In the genomic region with DNA sequence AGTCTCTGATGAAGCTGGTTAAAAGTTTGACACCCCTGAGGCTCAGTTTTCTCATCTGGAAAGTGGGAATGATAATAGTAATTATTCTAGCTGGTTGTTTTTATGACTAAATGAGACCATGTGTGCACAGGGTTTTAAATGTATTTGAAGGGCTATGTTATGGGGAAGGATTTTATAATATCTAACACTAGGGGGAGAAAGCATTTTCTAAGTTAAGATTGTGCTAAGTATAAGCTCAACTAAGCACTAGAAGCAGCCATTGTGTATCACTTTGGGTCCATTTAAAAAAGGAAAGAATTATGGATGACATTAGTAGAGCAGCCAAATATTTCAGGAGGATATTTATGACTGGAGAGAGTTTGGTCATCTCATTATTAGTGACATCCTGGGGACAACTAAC, we compare ENCODE assay signal across 17 cellular contexts. TPM values are rescaled to one million over a fixed set of nuclear protein-coding genes. Genes with fewer than 3 reads are reported as not detected.
DNase-seq lines count a peak whose midpoint lies in the region; ATAC-seq, FAIRE-seq and TF ChIP-seq lines count a peak whose summit lies in the region.
"Had no signal": no experiment of that assay in that cellular context is flagged by ENCODE, and none has a peak within 500 bp of the region (broad histone marks: within the 10 kb centered on the region; RNA-seq: fewer than 3 reads in every experiment).

No MANE protein-coding gene starts in this region.

- H3K9me3 ChIP-seq in astrocyte (ENCODE audit: insufficient read depth, low read depth, low read length) (no peaks in the 10 kb centered on the region), neural progenitor cell (ENCODE audit: low read depth) (no peaks in the 10 kb centered on the region)

- no peak for ATAC-seq in GM21423 (IDR thresholded peaks at IDR 0.05; ENCODE audit: unreplicated experiment)
- ATAC-seq: sciatic nerve, WTC11 had no signal

- no peaks in the 10 kb centered on the region for H3K36me3 Mint-ChIP-seq in astrocyte (ENCODE audit: low read depth, unreplicated experiment)
- H3K36me3 Mint-ChIP-seq in neural progenitor cell, result peaks cover 2% of the 10 kb centered on the region

- H3K9me3 Mint-ChIP-seq in astrocyte (ENCODE audit: unreplicated experiment), result peaks cover 1% of the 10 kb centered on the region
- peaks cover 14% of the 10 kb centered on the region for H3K9me3 Mint-ChIP-seq in neural progenitor cell

- DNase-seq in DMS 273 (lab: John Stamatoyannopoulos, UW; ENCODE audit: unreplicated experiment) (peak; percentile 18), DMS 273 treated with DMSO at 0.1 percent for 48 hours (lab: John Stamatoyannopoulos, UW) (no peak), HFF-Myc (ENCODE audit: extremely low read depth, low read depth) (no peak), astrocyte (ENCODE audit: low read depth) (no peak), neural progenitor cell (ENCODE audit: low spot score) (no peak), NCI-H1105 (lab: John Stamatoyannopoulos, UW) (no peak)
- no peak for DNase-seq in effector CD8-positive, alpha-beta T cell (lab: John Stamatoyannopoulos, UW)
- DNase-seq: 8988T; activated naive CD4-positive, alpha-beta T cell; Caco-2; mesendoderm; NCI-H2171 treated with DMSO at 0.1 percent for 48 hours; stimulated activated CD4-positive, alpha-beta T cell treated with anti-CD3 and anti-CD28 coated beads, Interleukin-4, amount 100 ng/mL, for 24 hours had no signal

- TF ChIP-seq CTCF in HFF-Myc (IDR thresholded peaks at IDR 0.05; ENCODE audit: low read depth, low read length, missing control alignments) (peak; percentile 17), astrocyte (IDR thresholded peaks at IDR 0.05; ENCODE audit: insufficient read depth, low read depth, low read length) (peak; percentile 5), neural progenitor cell (IDR thresholded peaks at IDR 0.05) (peak; percentile 7)

- H3K4me2 ChIP-seq in astrocyte (ENCODE audit: low read length) (no peak overlapping the region), neural progenitor cell (no peak overlapping the region)

- H3K27ac Mint-ChIP-seq in astrocyte (ENCODE audit: unreplicated experiment), result no peak overlapping the region
- H3K27ac Mint-ChIP-seq in neural progenitor cell, result no peak overlapping the region
- H3K27ac Mint-ChIP-seq: WTC11 had no signal

- H3K4me1 ChIP-seq in astrocyte (ENCODE audit: insufficient read depth, low read length) (peaks cover 12% of the 10 kb centered on the region), neural progenitor cell (peaks cover 14% of the 10 kb centered on the region)
- H3K4me1 ChIP-seq: Caco-2 had no signal

- H3K27me3 Mint-ChIP-seq in astrocyte (ENCODE audit: low read depth, unreplicated experiment) (peaks cover 1% of the 10 kb centered on the region), neural progenitor cell (ENCODE audit: insufficient read depth, low read depth) (peaks cover 3% of the 10 kb centered on the region)

- no peak overlapping the region for H3K4me3 ChIP-seq in HFF-Myc (replicated peaks; ENCODE audit: low read depth, low read length)
- no peak overlapping the region for H3K4me3 ChIP-seq in astrocyte (ENCODE audit: insufficient read depth, low read depth, low read length)
- H3K4me3 ChIP-seq in neural progenitor cell, result no peak overlapping the region

- H3K4me1 Mint-ChIP-seq in astrocyte (ENCODE audit: low read depth, unreplicated experiment) (peaks cover 19% of the 10 kb centered on the region), neural progenitor cell (peaks cover 16% of the 10 kb centered on the region)

- H3F3A ChIP-seq in neural progenitor cell (ENCODE audit: low read depth), result peaks cover 10% of the 10 kb centered on the region

- H3K36me3 ChIP-seq in astrocyte (ENCODE audit: insufficient read depth, low read length), result no peaks in the 10 kb centered on the region
- no peaks in the 10 kb centered on the region for H3K36me3 ChIP-seq in neural progenitor cell

- H4K20me1 ChIP-seq in astrocyte (ENCODE audit: insufficient read depth, low read length) (peaks cover 5% of the 10 kb centered on the region), neural progenitor cell (ENCODE audit: low read depth) (no peaks in the 10 kb centered on the region)

- no peak overlapping the region for H3K9ac ChIP-seq in astrocyte (ENCODE audit: low read length)
- H3K9ac ChIP-seq in neural progenitor cell, result no peak overlapping the region

- H2AFZ ChIP-seq in astrocyte (ENCODE audit: low read depth, low read length) (no peak overlapping the region), neural progenitor cell (replicated peaks) (no peak overlapping the region)

- H3K4me3 Mint-ChIP-seq in astrocyte (ENCODE audit: unreplicated experiment), result no peak overlapping the region
- no peak overlapping the region for H3K4me3 Mint-ChIP-seq in neural progenitor cell
- H3K4me3 Mint-ChIP-seq: WTC11 had no signal

- H3K27me3 ChIP-seq in astrocyte (ENCODE audit: insufficient read depth, low read length) (peaks cover 12% of the 10 kb centered on the region), neural progenitor cell (no peaks in the 10 kb centered on the region)

- H3K79me2 ChIP-seq in astrocyte (ENCODE audit: insufficient read depth, low read length) (no peaks in the 10 kb centered on the region), neural progenitor cell (ENCODE audit: low read depth) (no peaks in the 10 kb centered on the region)

- no peak for FAIRE-seq in astrocyte (lab: Jason Lieb, UNC)
- FAIRE-seq: HTR-8/SVneo had no signal

- no peak overlapping the region for H3K27ac ChIP-seq in astrocyte (ENCODE audit: low read depth, low read length)
- no peak overlapping the region for H3K27ac ChIP-seq in neural progenitor cell

RNA-seq across cellular contexts. Expression of a gene that starts 49.5 kb away (rescaled TPM):
- total RNA-seq in astrocyte (23.7 and 25.4 TPM in 2 replicates), neural progenitor cell (ENCODE audit: low replicate concordance) (1.2 and 2.8 TPM in 2 replicates)
